ENCODE assay signal across 15 cellular contexts in genomic region chr10:89215511-89215910, GRCh38. TPM values are rescaled to one million over a fixed set of nuclear protein-coding genes. Genes with fewer than 3 reads are reported as not detected.
"Had no signal": no experiment of that assay in that cellular context is flagged by ENCODE, and none has a peak within 500 bp of the region (broad histone marks: within the 10 kb centered on the region; RNA-seq: fewer than 3 reads in every experiment).

No MANE protein-coding gene starts in this region.

- H3K9me3 ChIP-seq: psoas muscle had no signal

- H3K27ac ChIP-seq: coronary artery, psoas muscle, VCaP had no signal

- ATAC-seq: activated CD4-positive, alpha-beta T cell treated with anti-CD3 and anti-CD28 coated beads for 36 hours; activated CD8-positive, alpha-beta T cell treated with anti-CD3 and anti-CD28 coated beads for 36 hours; activated T-cell treated with anti-CD3 and anti-CD28 coated beads, Interleukin-2, amount 50 U/mL, for 72 hours; psoas muscle; sciatic nerve; stimulated activated naive B cell treated with anti-CD40 and anti-IgM and Interleukin-4, amounts not matched to agents 10 μg/mL and 1 μg/mL and 100 μg/mL, for 72 hours; T-cell had no signal

- DNase-seq: activated CD4-positive, alpha-beta T cell treated with anti-CD3 and anti-CD28 coated beads for 36 hours; activated CD8-positive, alpha-beta memory T cell treated with anti-CD3 and anti-CD28 coated beads, Interleukin-2, amount 50 U/mL, for 4 hours; activated CD8-positive, alpha-beta T cell treated with anti-CD3 and anti-CD28 coated beads for 36 hours; activated T-cell treated with anti-CD3 and anti-CD28 coated beads, Interleukin-2, amount 50 U/mL, for 72 hours; effector CD8-positive, alpha-beta T cell; glutamatergic neuron; nephron progenitor cell; psoas muscle; stimulated activated CD4-positive, alpha-beta T cell treated with anti-CD3 and anti-CD28 coated beads, Interleukin-2, amount 100 ng/mL, for 24 hours; stimulated activated naive B cell treated with anti-CD40 and anti-IgM and Interleukin-4, amounts not matched to agents 10 μg/mL and 1 μg/mL and 100 μg/mL, for 72 hours; T-cell; T1000 had no signal

- H3K4me3 ChIP-seq: coronary artery, psoas muscle had no signal

RNA-seq across cellular contexts. Expression of gene CH25H, which starts 8.4 kb away (rescaled TPM):
- total RNA-seq: activated CD4-positive, alpha-beta T cell treated with anti-CD3 and anti-CD28 coated beads for 36 hours; activated CD8-positive, alpha-beta T cell treated with anti-CD3 and anti-CD28 coated beads for 36 hours had no signal
